In genomic region chr13:41976491-41976890, GRCh38 we compare ENCODE assay signal across 21 cellular contexts.
"Had no signal": no experiment of that assay in that cellular context is flagged by ENCODE, and none has a peak within 500 bp of the region (broad histone marks: within the 10 kb centered on the region; RNA-seq: fewer than 3 reads in every experiment).

No MANE protein-coding gene starts in this region.

- H3K36me3 Mint-ChIP-seq: activated naive CD4-positive, alpha-beta T cell treated with anti-CD3 and anti-CD28 coated beads, Interleukin-2, amount 10 ng/mL, durations not matched to agents 7 days and 5 days; activated naive CD8-positive, alpha-beta T cell treated with anti-CD3 and anti-CD28 coated beads for 36 hours; T-cell had no signal

- H3K4me3 ChIP-seq: cardiac muscle cell, SK-N-MC had no signal

- H3K27me3 ChIP-seq: brain microvascular endothelial cell, cardiac muscle cell had no signal

- H3K27ac ChIP-seq: brain microvascular endothelial cell, cardiac muscle cell, SK-N-MC, VCaP had no signal

- DNase-seq: activated CD4-positive, alpha-beta T cell treated with anti-CD3 and anti-CD28 coated beads for 4 hours; activated CD8-positive, alpha-beta memory T cell treated with anti-CD3 and anti-CD28 coated beads, Interleukin-2, amount 50 U/mL, for 4 hours; activated CD8-positive, alpha-beta T cell treated with anti-CD3 and anti-CD28 coated beads for 36 hours; activated gamma-delta T cell treated with Interleukin-2 at 50 U/mL for 16 hours; activated naive CD4-positive, alpha-beta T cell treated with anti-CD3 and anti-CD28 coated beads, Interleukin-2, amount 10 ng/mL, durations not matched to agents 7 days and 5 days; activated naive CD8-positive, alpha-beta T cell treated with anti-CD3 and anti-CD28 coated beads for 36 hours; activated T-cell treated with anti-CD3 and anti-CD28 coated beads, Interleukin-2, amount 50 U/mL, for 72 hours; brain microvascular endothelial cell; NCI-H1092 treated with DMSO at 0.1 percent for 48 hours; NCI-H1417 treated with DMSO at 0.1 percent for 48 hours; NCI-H1694 treated with DMSO at 0.1 percent for 48 hours; NCI-H2029 treated with DMSO at 0.1 percent for 48 hours; NCI-H345; NCI-H510A; NCI-H748 treated with DMSO at 0.1 percent for 48 hours; SIG-M5; T-cell had no signal

- ATAC-seq: activated CD8-positive, alpha-beta T cell treated with anti-CD3 and anti-CD28 coated beads for 36 hours; activated T-cell treated with anti-CD3 and anti-CD28 coated beads, Interleukin-2, amount 50 U/mL, for 72 hours; T-cell had no signal

- H3K27me3 Mint-ChIP-seq: activated CD8-positive, alpha-beta T cell treated with anti-CD3 and anti-CD28 coated beads for 36 hours; activated naive CD8-positive, alpha-beta T cell treated with anti-CD3 and anti-CD28 coated beads for 36 hours had no signal

- H3K4me3 Mint-ChIP-seq: activated CD8-positive, alpha-beta T cell treated with anti-CD3 and anti-CD28 coated beads for 36 hours; activated naive CD4-positive, alpha-beta T cell treated with anti-CD3 and anti-CD28 coated beads, Interleukin-2, amount 10 ng/mL, durations not matched to agents 7 days and 5 days; activated naive CD8-positive, alpha-beta T cell treated with anti-CD3 and anti-CD28 coated beads for 36 hours; activated T-cell treated with anti-CD3 and anti-CD28 coated beads, Interleukin-2, amount 50 U/mL, for 72 hours; T-cell had no signal

- H3K27ac Mint-ChIP-seq: activated CD8-positive, alpha-beta T cell treated with anti-CD3 and anti-CD28 coated beads for 36 hours; activated naive CD4-positive, alpha-beta T cell treated with anti-CD3 and anti-CD28 coated beads, Interleukin-2, amount 10 ng/mL, durations not matched to agents 7 days and 5 days; activated naive CD8-positive, alpha-beta T cell treated with anti-CD3 and anti-CD28 coated beads for 36 hours; activated T-cell treated with anti-CD3 and anti-CD28 coated beads, Interleukin-2, amount 50 U/mL, for 72 hours; activated T-helper 2 cell treated with anti-CD3 and anti-CD28 coated beads, Interferon-gamma antibody, Interleukin-2, Interleukin-4, amounts not matched to agents 10 μg/mL and 5 μg/mL and 100 μg/mL, durations not matched to agents 14 hours and 24 hours and 36 hours; T-cell had no signal

- H3K9me3 Mint-ChIP-seq: activated CD8-positive, alpha-beta T cell treated with anti-CD3 and anti-CD28 coated beads for 36 hours; activated naive CD4-positive, alpha-beta T cell treated with anti-CD3 and anti-CD28 coated beads, Interleukin-2, amount 10 ng/mL, durations not matched to agents 7 days and 5 days; activated naive CD8-positive, alpha-beta T cell treated with anti-CD3 and anti-CD28 coated beads for 36 hours; activated T-cell treated with anti-CD3 and anti-CD28 coated beads, Interleukin-2, amount 50 U/mL, for 72 hours; activated T-helper 2 cell treated with anti-CD3 and anti-CD28 coated beads, Interferon-gamma antibody, Interleukin-2, Interleukin-4, amounts not matched to agents 10 μg/mL and 5 μg/mL and 100 μg/mL, durations not matched to agents 14 hours and 24 hours and 36 hours; T-cell had no signal

- H3K36me3 ChIP-seq: brain microvascular endothelial cell, cardiac muscle cell had no signal
